In genomic region chr16:81548901-81549546, GRCh38 we compare ENCODE assay signal across 1 cellular context.
A peak's percentile ranks its signal among the peaks of the same experiment; 100 is the strongest.
TF ChIP-seq lines count a peak whose summit lies in the region.

No MANE protein-coding gene starts in this region.

TF ChIP-seq in HepG2, 621 proteins besides CTCF, POLR2A, EP300 and RAD21 (continued from another document and continues in another):
- peak; percentile 76; the same call in 1 of the 2 replicates for TF ChIP-seq ERF (CRISPR knock-in tag; IDR thresholded peaks at IDR 0.05)
- no peak for TF ChIP-seq FOXP1 (IDR thresholded peaks at IDR 0.05)
- TF ChIP-seq FOXP1 (CRISPR knock-in tag; IDR thresholded peaks at IDR 0.05) = no peak
- TF ChIP-seq IRF2 (CRISPR knock-in tag; IDR thresholded peaks at IDR 0.05) = peak; percentile 56; the same call in 1 of the 2 replicates
- peak; percentile 30 for TF ChIP-seq U2AF1 (optimal IDR thresholded peaks at IDR 0.05; ENCODE audit: low read depth, low read length)
- TF ChIP-seq JUN (CRISPR knock-in tag; IDR thresholded peaks at IDR 0.05) = 0 out of 2 replicates have a peak, but pooled peaks have one; percentile 67
- TF ChIP-seq AGO1 (IDR thresholded peaks at IDR 0.05; ENCODE audit: low read depth, low read length, poor library complexity, severe bottlenecking) = no peak
- peak; percentile 83; the same call in 1 of the 2 replicates for TF ChIP-seq HDAC2 (CRISPR knock-in tag; IDR thresholded peaks at IDR 0.05)
- no peak for TF ChIP-seq CREBL2 (CRISPR knock-in tag; IDR thresholded peaks at IDR 0.05; ENCODE audit: borderline replicate concordance)
- TF ChIP-seq BORCS8-MEF2B (CRISPR knock-in tag; IDR thresholded peaks at IDR 0.05) = peak; percentile 37; the same call in 1 of the 2 replicates
- no peak for TF ChIP-seq ZNF432 (CRISPR knock-in tag; IDR thresholded peaks at IDR 0.05; ENCODE audit: borderline replicate concordance)
- peak; percentile 71 for TF ChIP-seq CREM (IDR thresholded peaks at IDR 0.05)
- no peak for TF ChIP-seq CREM (CRISPR knock-in tag; IDR thresholded peaks at IDR 0.05)
- TF ChIP-seq ZNF556 (CRISPR knock-in tag; IDR thresholded peaks at IDR 0.05; ENCODE audit: borderline replicate concordance) = peak; percentile 12; the same call in 1 of the 2 replicates
- TF ChIP-seq FOXA3 (CRISPR knock-in tag; IDR thresholded peaks at IDR 0.05) = no peak
- TF ChIP-seq NCOR1 (IDR thresholded peaks at IDR 0.05; ENCODE audit: borderline replicate concordance, low read length) = peak; percentile 98
- TF ChIP-seq ZNF7 (CRISPR knock-in tag; IDR thresholded peaks at IDR 0.05) = peak; percentile 46; the same call in 1 of the 2 replicates
- TF ChIP-seq ZBTB49 (CRISPR knock-in tag; IDR thresholded peaks at IDR 0.05; ENCODE audit: borderline replicate concordance) = peak; percentile 71; the same call in 1 of the 2 replicates
- TF ChIP-seq NAIF1 (CRISPR knock-in tag; IDR thresholded peaks at IDR 0.05; ENCODE audit: borderline replicate concordance) = 0 out of 2 replicates have a peak, but pooled peaks have one; percentile 28
- TF ChIP-seq ARNT (IDR thresholded peaks at IDR 0.05) = no peak
- TF ChIP-seq YY1 (IDR thresholded peaks at IDR 0.05; ENCODE audit: insufficient read depth, insufficient replicate concordance, low read depth, low read length) = peak; percentile 69
- no peak for TF ChIP-seq MLLT10 (CRISPR knock-in tag; IDR thresholded peaks at IDR 0.05)
- peak; percentile 93 for TF ChIP-seq GATAD2A (CRISPR knock-in tag; IDR thresholded peaks at IDR 0.05)
- peak; percentile 92 for TF ChIP-seq HDAC1 (CRISPR knock-in tag; IDR thresholded peaks at IDR 0.05)
- no peak for TF ChIP-seq ZNF703 (CRISPR knock-in tag; IDR thresholded peaks at IDR 0.05; ENCODE audit: borderline replicate concordance)
- TF ChIP-seq RBFOX2 (IDR thresholded peaks at IDR 0.05; ENCODE audit: low read depth, low read length) = peak; percentile 20; the same call in 1 of the 2 replicates
- TF ChIP-seq ZNF609 (CRISPR knock-in tag; IDR thresholded peaks at IDR 0.05; ENCODE audit: borderline replicate concordance) = peak; percentile 87
- TF ChIP-seq NR2F6 (IDR thresholded peaks at IDR 0.05) = peak; percentile 92
- TF ChIP-seq NR2F6 (CRISPR knock-in tag; IDR thresholded peaks at IDR 0.05) = peak; percentile 92
- TF ChIP-seq MAFK (conservative IDR thresholded peaks at IDR 0.05 in 1 of 2, IDR thresholded peaks at IDR 0.05 in 1 of 2; ENCODE audit: low read length in 2 of 2) = peak; percentile 70 to 82
- no peak for TF ChIP-seq ELF4 (CRISPR knock-in tag; IDR thresholded peaks at IDR 0.05; ENCODE audit: borderline replicate concordance)
- 0 out of 2 replicates have a peak, but pooled peaks have one; percentile 78 for TF ChIP-seq NFIC (IDR thresholded peaks at IDR 0.05; ENCODE audit: low read length)
- TF ChIP-seq CERS6 (CRISPR knock-in tag; IDR thresholded peaks at IDR 0.05) = no peak
- peak; percentile 56; the same call in 1 of the 2 replicates for TF ChIP-seq ZBTB38 (CRISPR knock-in tag; IDR thresholded peaks at IDR 0.05)
- 0 out of 2 replicates have a peak, but pooled peaks have one; percentile 28 for TF ChIP-seq ARNT2 (CRISPR knock-in tag; IDR thresholded peaks at IDR 0.05; ENCODE audit: low read depth)
- peak; percentile 52; the same call in 1 of the 2 replicates for TF ChIP-seq ZNF614 (CRISPR knock-in tag; IDR thresholded peaks at IDR 0.05; ENCODE audit: borderline replicate concordance)
- TF ChIP-seq ZNF414 (CRISPR knock-in tag; IDR thresholded peaks at IDR 0.05) = peak; percentile 63
- TF ChIP-seq KDM5B (CRISPR knock-in tag; IDR thresholded peaks at IDR 0.05; ENCODE audit: borderline replicate concordance) = peak; percentile 61; the same call in 1 of the 2 replicates
- TF ChIP-seq ZSCAN29 (CRISPR knock-in tag; conservative IDR thresholded peaks at IDR 0.05) = peak; percentile 74
- TF ChIP-seq ZHX2 (IDR thresholded peaks at IDR 0.05; ENCODE audit: low read depth) = 0 out of 2 replicates have a peak, but pooled peaks have one; percentile 66
- TF ChIP-seq ZHX2 (CRISPR knock-in tag; IDR thresholded peaks at IDR 0.05; ENCODE audit: borderline replicate concordance) = no peak
- peak; percentile 71 for TF ChIP-seq ZNF205 (CRISPR knock-in tag; IDR thresholded peaks at IDR 0.05)
- peak; percentile 81; the same call in 1 of the 2 replicates for TF ChIP-seq KLF9 (CRISPR knock-in tag; IDR thresholded peaks at IDR 0.05; ENCODE audit: low read depth)
- TF ChIP-seq JARID2 (CRISPR knock-in tag; IDR thresholded peaks at IDR 0.05; ENCODE audit: insufficient replicate concordance) = no peak
- TF ChIP-seq ZMAT5 (CRISPR knock-in tag; IDR thresholded peaks at IDR 0.05; ENCODE audit: borderline replicate concordance, low read depth) = no peak
- no peak for TF ChIP-seq RBAK (CRISPR knock-in tag; IDR thresholded peaks at IDR 0.05)
- no peak for TF ChIP-seq SETDB1 (CRISPR knock-in tag; IDR thresholded peaks at IDR 0.05; ENCODE audit: borderline replicate concordance)
- TF ChIP-seq CBX5 (CRISPR knock-in tag; IDR thresholded peaks at IDR 0.05; ENCODE audit: borderline replicate concordance) = peak; percentile 67; the same call in 1 of the 2 replicates
- peak; percentile 86 for TF ChIP-seq ZNF121 (CRISPR knock-in tag; IDR thresholded peaks at IDR 0.05)
- no peak for TF ChIP-seq BCLAF1 (IDR thresholded peaks at IDR 0.05)
